Comparison of ENCODE assay signal across 10 cellular contexts in genomic region chrX:13764765-13765164, GRCh38. TPM values are rescaled to one million over a fixed set of nuclear protein-coding genes. Genes with fewer than 3 reads are reported as not detected.
DNase-seq lines count a peak whose midpoint lies in the region; ATAC-seq, FAIRE-seq and TF ChIP-seq lines count a peak whose summit lies in the region.
"Had no signal": no experiment of that assay in that cellular context is flagged by ENCODE, and none has a peak within 500 bp of the region (broad histone marks: within the 10 kb centered on the region; RNA-seq: fewer than 3 reads in every experiment).

No MANE protein-coding gene starts in this region.

- H3K4me2 ChIP-seq in PC-3 (ENCODE audit: low read length), result no peak overlapping the region
- H3K4me2 ChIP-seq in neuronal stem cell (ENCODE audit: insufficient read depth, low read length, poor library complexity, severe bottlenecking), result no peak overlapping the region

- no peaks in the 10 kb centered on the region for H4K20me1 ChIP-seq in PC-3 (ENCODE audit: low read length)

- H2AFZ ChIP-seq in PC-3 (ENCODE audit: low read length) (no peak overlapping the region), neuronal stem cell (ENCODE audit: low read length) (no peak overlapping the region)

- no peak for ATAC-seq in PC-3
- ATAC-seq in GM21515 (IDR thresholded peaks at IDR 0.05; ENCODE audit: unreplicated experiment), result no peak
- ATAC-seq: activated T-helper 17 cell treated with anti-CD3 and anti-CD28 coated beads, Interleukin-2, amount 50 U/mL, for 72 hours had no signal

- H3K79me2 ChIP-seq in PC-3 (ENCODE audit: low read length), result no peaks in the 10 kb centered on the region

- no peak overlapping the region for H3K23ac ChIP-seq in neuronal stem cell (ENCODE audit: low read depth, low read length, poor library complexity)

- no peak overlapping the region for H3K18ac ChIP-seq in neuronal stem cell (ENCODE audit: low read length)

- H3K9me3 ChIP-seq in PC-3 (ENCODE audit: low read length) (no peaks in the 10 kb centered on the region), neuronal stem cell (replicated peaks in 1 of 2; ENCODE audit: control insufficient read depth in 2 of 2, insufficient read depth in 1 of 2, low read depth in 1 of 2, low read length in 2 of 2) (no peaks in the 10 kb centered on the region)

- peaks cover 42% of the 10 kb centered on the region for H3K36me3 ChIP-seq in PC-3 (ENCODE audit: low read depth, low read length)
- peaks cover 4 to 90% of the 10 kb centered on the region in 2 donors for H3K36me3 ChIP-seq in neuronal stem cell (replicated peaks in 1 of 2; ENCODE audit: control insufficient read depth in 2 of 2, insufficient read depth in 2 of 2, low read length in 2 of 2)

- H3K9me2 ChIP-seq in PC-3 (replicated peaks; ENCODE audit: low read length), result no peaks in the 10 kb centered on the region

- H3K27ac ChIP-seq in C4-2B (peak overlapping the region; percentile 23), PC-3 (ENCODE audit: low read length) (no peak overlapping the region), neuronal stem cell (replicated peaks; ENCODE audit: low read length) (peak overlapping the region; percentile 69)

- DNase-seq in PC-3 (no peak), fibroblast of the aortic adventitia (ENCODE audit: low read depth) (no peak), neuronal stem cell (ENCODE audit: low spot score) (peak; percentile 23), HTR-8/SVneo (ENCODE audit: insufficient read length, low spot score) (no peak), AG08396 (ENCODE audit: low spot score) (no peak), NCI-H1436 (lab: John Stamatoyannopoulos, UW) (no peak)
- DNase-seq: DND-41 had no signal

- H3K4me3 ChIP-seq in PC-3 (ENCODE audit: low read length) (no peak overlapping the region), fibroblast of the aortic adventitia (ENCODE audit: low read depth, low read length) (no peak overlapping the region), neuronal stem cell (ENCODE audit: low read length in 2 of 2) (no peak overlapping the region)

- no peak overlapping the region for H4K8ac ChIP-seq in neuronal stem cell (ENCODE audit: low read depth, low read length)

- H2BK120ac ChIP-seq in neuronal stem cell (ENCODE audit: low read depth, low read length), result no peak overlapping the region

- H3K27me3 ChIP-seq in PC-3 (ENCODE audit: low read length) (no peaks in the 10 kb centered on the region), neuronal stem cell (ENCODE audit: control insufficient read depth in 3 of 3, insufficient read depth in 3 of 3, low read depth in 1 of 3, low read length in 3 of 3) (peaks cover 0 to 3% (median 0%) of the 10 kb centered on the region in 3 experiments)

- H3K4ac ChIP-seq in neuronal stem cell (ENCODE audit: low read length), result no peak overlapping the region

- no peak for FAIRE-seq in HTR-8/SVneo (lab: Jason Lieb, UNC)

- H3K4me1 ChIP-seq in PC-3 (ENCODE audit: insufficient read depth, low read length) (peaks cover 8% of the 10 kb centered on the region), neuronal stem cell (ENCODE audit: control insufficient read depth in 2 of 2, insufficient read depth in 1 of 2, low read depth in 1 of 2, low read length in 2 of 2) (peaks cover 2 to 6% of the 10 kb centered on the region in 2 donors)

- no peak overlapping the region for H2BK15ac ChIP-seq in neuronal stem cell (ENCODE audit: low read length)

- POLR2A ChIA-PET in PC-3 (lab: Charles Lee; ENCODE audit: unreplicated experiment), result no interaction called here

- H2BK5ac ChIP-seq in neuronal stem cell (ENCODE audit: low read length), result no peak overlapping the region

- H4K91ac ChIP-seq in neuronal stem cell (ENCODE audit: low read depth, low read length, poor library complexity), result no peak overlapping the region

- H3K9ac ChIP-seq in PC-3 (ENCODE audit: low read length) (no peak overlapping the region), neuronal stem cell (ENCODE audit: low read depth, low read length, poor library complexity) (no peak overlapping the region)

- TF ChIP-seq CTCF in C4-2B (conservative IDR thresholded peaks at IDR 0.05) (peak; percentile 47), PC-3 (conservative IDR thresholded peaks at IDR 0.05; ENCODE audit: low read depth, low read length) (peak; percentile 36), fibroblast of the aortic adventitia (IDR thresholded peaks at IDR 0.05; ENCODE audit: insufficient read depth, low read length) (peak; percentile 30)

- intact Hi-C loops in PC-3 (cut with micrococcal nuclease), result no loop called here

- no TSS peak for BruUV-seq in PC-3 (replicated peaks; lab: Mats Ljungman, UMichigan)

- WGBS in neuronal stem cell (ENCODE audit: extremely low coverage in 2 of 2, insufficient read length in 2 of 2, insufficient replicate concordance in 1 of 2), 2 donors, result no CpG with 5 or more reads among the region's 6 CpGs

- H3K79me1 ChIP-seq in neuronal stem cell (ENCODE audit: low read depth, low read length), result peaks cover 3% of the 10 kb centered on the region

- H2AK5ac ChIP-seq in neuronal stem cell (ENCODE audit: low read depth, low read length), result no peak overlapping the region

- CTCF ChIA-PET in PC-3 (lab: Charles Lee), result no interaction called here

- no peaks in the 10 kb centered on the region for H3F3A ChIP-seq in PC-3 (ENCODE audit: low read length, unreplicated experiment)

- H3K14ac ChIP-seq in neuronal stem cell (ENCODE audit: low read length), result no peak overlapping the region

- H2BK12ac ChIP-seq in neuronal stem cell (ENCODE audit: low read length), result no peak overlapping the region

RNA-seq across cellular contexts. Expression of gene OFD1, which starts 30.2 kb away (rescaled TPM):
- 14.4 and 16.7 TPM in 2 replicates for total RNA-seq in PC-3 (2014; rRNA removed)
- total RNA-seq in fibroblast of the aortic adventitia (ENCODE audit: low replicate concordance), result 20.3 and 41.7 TPM in 2 replicates
- 21.9 TPM for polyA plus RNA-seq in neuronal stem cell (2013, experiment 1 of 2)
- 24.0 TPM for polyA plus RNA-seq in neuronal stem cell (2013, experiment 2 of 2)

RNA-seq across cellular contexts. Expression of gene TRAPPC2, which starts 30.3 kb away (rescaled TPM):
- total RNA-seq in PC-3 (2014; rRNA removed), result 7.9 and 8.6 TPM in 2 replicates
- total RNA-seq in fibroblast of the aortic adventitia (ENCODE audit: low replicate concordance), result 21.5 and 31.4 TPM in 2 replicates
- polyA plus RNA-seq in neuronal stem cell (2013, experiment 1 of 2), result 8.2 TPM
- polyA plus RNA-seq in neuronal stem cell (2013, experiment 2 of 2), result 9.0 TPM

RNA-seq across cellular contexts. Expression of gene GPM6B, which starts 52.1 kb away (rescaled TPM):
- 0.51 and 0.98 TPM in 2 replicates for total RNA-seq in PC-3 (2014; rRNA removed)
- total RNA-seq in fibroblast of the aortic adventitia (ENCODE audit: low replicate concordance), result 0.57 and 10.4 TPM in 2 replicates
- 41.4 TPM for polyA plus RNA-seq in neuronal stem cell (2013, experiment 1 of 2)
- polyA plus RNA-seq in neuronal stem cell (2013, experiment 2 of 2), result 41.5 TPM
- total RNA-seq: activated T-helper 17 cell treated with anti-CD3 and anti-CD28 coated beads, Interleukin-2, amount 50 U/mL, for 72 hours had no signal
